18 cellular contexts compared by ENCODE assay signal in the genomic region with DNA sequence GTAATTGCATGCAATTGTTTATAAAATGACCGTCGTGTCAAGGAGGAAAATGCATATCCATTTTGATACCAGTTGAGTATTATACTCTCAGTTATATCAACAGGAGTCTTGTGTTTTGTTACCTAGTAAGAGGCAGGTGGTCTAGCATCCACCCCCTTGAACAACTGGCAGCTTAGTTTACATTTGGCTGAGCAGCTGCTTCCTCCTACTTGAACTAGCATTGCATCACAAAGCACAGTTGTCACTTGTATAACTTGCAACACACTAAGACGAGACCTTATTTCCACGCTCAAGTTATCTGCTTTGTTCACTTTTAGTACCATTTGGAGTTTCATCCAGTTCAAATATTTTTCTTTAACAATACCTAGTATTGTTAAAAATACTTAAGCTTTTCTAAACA.
DNase-seq lines count a peak whose midpoint lies in the region; ATAC-seq and TF ChIP-seq lines count a peak whose summit lies in the region.
"Had no signal": no experiment of that assay in that cellular context is flagged by ENCODE, and none has a peak within 500 bp of the region (broad histone marks: within the 10 kb centered on the region; RNA-seq: fewer than 3 reads in every experiment).

No MANE protein-coding gene starts in this region.

- no peak overlapping the region for H2BK15ac ChIP-seq in H9 (ENCODE audit: low read depth, low read length)

- no peaks in the 10 kb centered on the region for H3K9me3 ChIP-seq in H9 (ENCODE audit: control insufficient read depth, low read depth, low read length)
- no peaks in the 10 kb centered on the region for H3K9me3 ChIP-seq in neural progenitor cell (ENCODE audit: low read depth)
- H3K9me3 ChIP-seq: BLaER1, body of pancreas, gastroesophageal sphincter, neutrophil, thoracic aorta had no signal

- WGBS in H9 (ENCODE audit: extremely low coverage, insufficient read length, low lambda C conversion rate) = no CpG with 5 or more reads among the region's 4 CpGs

- H4K8ac ChIP-seq in H9 (replicated peaks; ENCODE audit: insufficient read length, low read depth, low read length) = no peak overlapping the region

- H3K9me3 Mint-ChIP-seq in H9 (no peaks in the 10 kb centered on the region), neural progenitor cell (no peaks in the 10 kb centered on the region)
- H3K9me3 Mint-ChIP-seq: activated CD4-positive, alpha-beta T cell treated with anti-CD3 and anti-CD28 coated beads, Interleukin-2, amount 10 ng/mL, durations not matched to agents 24 days and 14 days had no signal

- no peak overlapping the region for H4K5ac ChIP-seq in H9 (ENCODE audit: insufficient read length, low read depth, low read length)

- no peaks in the 10 kb centered on the region for H3K27me3 ChIP-seq in H9 (ENCODE audit: insufficient read depth, low read length)
- H3K27me3 ChIP-seq in neural progenitor cell = no peaks in the 10 kb centered on the region
- H3K27me3 ChIP-seq: BLaER1, body of pancreas, gastroesophageal sphincter, neutrophil had no signal

- H3K27me3 Mint-ChIP-seq in H9 (ENCODE audit: low read depth) (no peaks in the 10 kb centered on the region), neural progenitor cell (ENCODE audit: insufficient read depth, low read depth) (no peaks in the 10 kb centered on the region)

- no peak overlapping the region for H2BK20ac ChIP-seq in H9 (ENCODE audit: low read depth, low read length, poor library complexity, severe bottlenecking)

- H4K91ac ChIP-seq in H9 (ENCODE audit: insufficient read length, low read depth, low read length) = no peak overlapping the region

- H3K27ac Mint-ChIP-seq in H9 (peak overlapping the region in 1 of 3 experiments; percentile 69; a peak in 1 of 7 replicates), neural progenitor cell (no peak overlapping the region)
- H3K27ac Mint-ChIP-seq: activated CD4-positive, alpha-beta T cell treated with anti-CD3 and anti-CD28 coated beads, Interleukin-2, amount 10 ng/mL, durations not matched to agents 24 days and 14 days had no signal

- no peaks in the 10 kb centered on the region for H3K36me3 ChIP-seq in neural progenitor cell
- H3K36me3 ChIP-seq: BLaER1, gastroesophageal sphincter, neutrophil, thoracic aorta had no signal

- H3K18ac ChIP-seq in H9 (ENCODE audit: insufficient read length, low read depth, low read length) = no peak overlapping the region

- H3K79me2 ChIP-seq in H9 (ENCODE audit: insufficient read depth, low read length) (no peaks in the 10 kb centered on the region), neural progenitor cell (ENCODE audit: low read depth) (no peaks in the 10 kb centered on the region)

- H3K23ac ChIP-seq in H9 (ENCODE audit: insufficient read length, low read depth, low read length) = no peak overlapping the region

- H2BK5ac ChIP-seq in H9 (ENCODE audit: insufficient read length, low read length) = no peak overlapping the region

- H3T11ph ChIP-seq in H9 (ENCODE audit: low read length) = no peak overlapping the region

- H3K36me3 Mint-ChIP-seq in H9 (ENCODE audit: insufficient read depth in 1 of 3, low read depth in 3 of 3) (no peaks in the 10 kb centered on the region), neural progenitor cell (no peaks in the 10 kb centered on the region)

- H3K9ac ChIP-seq in H9 (ENCODE audit: extremely low read depth, insufficient read length, low read length) (no peak overlapping the region), neural progenitor cell (no peak overlapping the region)
- H3K9ac ChIP-seq: BLaER1 had no signal

- H3K4me2 ChIP-seq in H9 (ENCODE audit: insufficient read depth, insufficient read length, low read length) (no peak overlapping the region), neural progenitor cell (no peak overlapping the region)
- H3K4me2 ChIP-seq: BLaER1 had no signal

- H4K20me1 ChIP-seq in H9 (ENCODE audit: control insufficient read depth, insufficient read depth, insufficient read length) (no peaks in the 10 kb centered on the region), neural progenitor cell (ENCODE audit: low read depth) (no peaks in the 10 kb centered on the region)
- H4K20me1 ChIP-seq: BLaER1 had no signal

- no peak overlapping the region for H2BK12ac ChIP-seq in H9 (ENCODE audit: insufficient read length, low read depth, low read length)

- H2AFZ ChIP-seq in H9 (ENCODE audit: low read length) = no peak overlapping the region
- no peak overlapping the region for H2AFZ ChIP-seq in neural progenitor cell (replicated peaks)

- DNase-seq in H9 (peak; percentile 49), NCI-H146 (lab: John Stamatoyannopoulos, UW) (peak; percentile 62), NCI-H82 (lab: John Stamatoyannopoulos, UW) (peak; percentile 31), iPS-NIHi7 (ENCODE audit: extremely low spot score) (peak; percentile 26), neural progenitor cell (ENCODE audit: low spot score) (no peak), germinal center (ENCODE audit: low spot score) (no peak)
- DNase-seq: activated CD4-positive, alpha-beta T cell treated with anti-CD3 and anti-CD28 coated beads, Interleukin-2, amount 10 ng/mL, durations not matched to agents 24 days and 14 days; activated naive CD4-positive, alpha-beta T cell treated with anti-CD3 and anti-CD28 coated beads, Interleukin-2, amount 50 U/mL, for 16 hours; body of pancreas; DMS79 treated with DMSO at 0.1 percent for 48 hours; right cardiac atrium; stimulated activated CD8-positive, alpha-beta memory T cell treated with anti-CD3 and anti-CD28 coated beads, Interleukin-4, amount 100 ng/mL, for 48 hours; T1000 had no signal

- peaks cover 23 to 41% of the 10 kb centered on the region in 2 experiments for H3K4me1 Mint-ChIP-seq in H9
- peaks cover 5% of the 10 kb centered on the region for H3K4me1 Mint-ChIP-seq in neural progenitor cell
- H3K4me1 Mint-ChIP-seq: activated CD4-positive, alpha-beta T cell treated with anti-CD3 and anti-CD28 coated beads, Interleukin-2, amount 10 ng/mL, durations not matched to agents 24 days and 14 days had no signal

- no peak overlapping the region for H3K56ac ChIP-seq in H9 (ENCODE audit: insufficient read length, low read depth, low read length)

- H3F3A ChIP-seq in neural progenitor cell (ENCODE audit: low read depth) = no peaks in the 10 kb centered on the region

- no peak overlapping the region for H3K4ac ChIP-seq in H9 (ENCODE audit: low read depth, low read length)

- no peak overlapping the region for H3K27ac ChIP-seq in H9 (ENCODE audit: insufficient read length, low read depth, low read length)
- H3K27ac ChIP-seq in neural progenitor cell = no peak overlapping the region
- H3K27ac ChIP-seq: BLaER1, body of pancreas, gastroesophageal sphincter, neutrophil, thoracic aorta had no signal

- H3K14ac ChIP-seq in H9 (ENCODE audit: insufficient read depth, low read length) = no peak overlapping the region

- H3K4me3 ChIP-seq in neural progenitor cell = no peak overlapping the region
- H3K4me3 ChIP-seq: BLaER1, body of pancreas, gastroesophageal sphincter, thoracic aorta had no signal

- H3K4me1 ChIP-seq in H9 (ENCODE audit: insufficient read depth, low read length) (peaks cover 4% of the 10 kb centered on the region; the same call in 1 of the 2 replicates), neural progenitor cell (no peaks in the 10 kb centered on the region)
- H3K4me1 ChIP-seq: BLaER1, body of pancreas, gastroesophageal sphincter had no signal

- no peak overlapping the region for H2AK5ac ChIP-seq in H9 (ENCODE audit: insufficient read length, low read length)

- H3K23me2 ChIP-seq in H9 (ENCODE audit: insufficient read length, low read depth, low read length, poor library complexity, severe bottlenecking) = no peaks in the 10 kb centered on the region

- H3K4me3 Mint-ChIP-seq in H9 = no peak overlapping the region
- H3K4me3 Mint-ChIP-seq in neural progenitor cell = no peak overlapping the region
- H3K4me3 Mint-ChIP-seq: activated CD4-positive, alpha-beta T cell treated with anti-CD3 and anti-CD28 coated beads, Interleukin-2, amount 10 ng/mL, durations not matched to agents 24 days and 14 days had no signal

- TF ChIP-seq CTCF in H9 (conservative IDR thresholded peaks at IDR 0.05) = no peak
- TF ChIP-seq CTCF in neural progenitor cell (IDR thresholded peaks at IDR 0.05) = no peak

- no peak for ATAC-seq in GM18858 (IDR thresholded peaks at IDR 0.05; ENCODE audit: unreplicated experiment)
- ATAC-seq: body of pancreas, gastroesophageal sphincter, right cardiac atrium had no signal

- H3K79me1 ChIP-seq in H9 (ENCODE audit: insufficient read depth, low read depth, low read length, poor library complexity, severe bottlenecking) = no peaks in the 10 kb centered on the region

- H2BK120ac ChIP-seq in H9 (ENCODE audit: low read depth, low read length, poor library complexity, severe bottlenecking) = no peak overlapping the region

Comparison
In these comparisons a context has a peak if more than half of its experiments do, and no peak if none do; other contexts are left out.
1. DNase-seq: peak in H9 (single experiment), NCI-H146 (single experiment), NCI-H82 (single experiment) and iPS-NIHi7 (single experiment); none in neural progenitor cell (single experiment) and germinal center (single experiment).